ENCODE assay signal across 9 cellular contexts in genomic region chr22:35894937-35895708, GRCh38.
DNase-seq lines count a peak whose midpoint lies in the region; ATAC-seq, FAIRE-seq and TF ChIP-seq lines count a peak whose summit lies in the region.
"Had no signal": no experiment of that assay in that cellular context is flagged by ENCODE, and none has a peak within 500 bp of the region (broad histone marks: within the 10 kb centered on the region; RNA-seq: fewer than 3 reads in every experiment).

No MANE protein-coding gene starts in this region.

- H3K9me3 Mint-ChIP-seq in brain = no peaks in the 10 kb centered on the region

- H3K79me2 ChIP-seq in HepG2 (ENCODE audit: insufficient read depth, low read length) = peaks cover 8% of the 10 kb centered on the region

- H3K27ac ChIP-seq in HEK293 (ENCODE audit: extremely low read depth, low read depth, low read length) (peak overlapping the region; percentile 4; the same call in 1 of the 2 replicates), small intestine (ENCODE audit: low read depth in 1 of 2, low read length in 1 of 2) (peak overlapping the region in 1 of 2 donors; percentile 37), HepG2 (ENCODE audit: extremely low read length, insufficient read depth, low read length) (no peak overlapping the region)

- H2AFZ ChIP-seq in HepG2 (ENCODE audit: low read length) = no peak overlapping the region

- no peaks in the 10 kb centered on the region for H3K27me3 Mint-ChIP-seq in brain

- no peak overlapping the region for H3K9ac ChIP-seq in HepG2 (ENCODE audit: insufficient read depth, low read depth, low read length)

- peak; percentile 85 for DNase-seq in iris pigment epithelial cell (ENCODE audit: low read depth)
- peak; percentile 9 for DNase-seq in small intestine
- no peak for DNase-seq in HepG2 (ENCODE audit: low spot score)

- H3K4me1 ChIP-seq in HEK293 (ENCODE audit: control insufficient read depth, insufficient read depth, low read length) (peaks cover 23% of the 10 kb centered on the region), small intestine (ENCODE audit: control insufficient read depth in 2 of 2, insufficient read depth in 1 of 2, low read depth in 1 of 2, low read length in 1 of 2) (peaks cover 0 to 4% of the 10 kb centered on the region in 2 donors), HepG2 (ENCODE audit: insufficient read depth, low read length) (peaks cover 9% of the 10 kb centered on the region; the same call in 1 of the 2 replicates)

- H4K20me1 ChIP-seq in HepG2 (ENCODE audit: insufficient read depth, low read length) = no peaks in the 10 kb centered on the region; the same call in 1 of the 2 replicates

- no peaks in the 10 kb centered on the region for H3K9me3 ChIP-seq in HEK293 (ENCODE audit: control insufficient read depth, insufficient read depth, low read depth, low read length)
- no peaks in the 10 kb centered on the region for H3K9me3 ChIP-seq in small intestine (ENCODE audit: control insufficient read depth, low read depth)
- H3K9me3 ChIP-seq in HepG2 (ENCODE audit: low read length) = no peaks in the 10 kb centered on the region

- in situ Hi-C loops in HepG2 (cut with HindIII; ENCODE audit: extremely low pct_ligation_motif_present, low pct_unique_long_range_greater_than_20kb) = no loop called here

- H3K4me3 Mint-ChIP-seq in brain = peak overlapping the region; percentile 5 to 54 (median 14)

- H3K27me3 ChIP-seq in small intestine (ENCODE audit: control insufficient read depth in 2 of 2, insufficient read depth in 2 of 2, low read length in 2 of 2) (no peaks in the 10 kb centered on the region), HepG2 (ENCODE audit: control insufficient read depth in 1 of 2, insufficient read depth in 2 of 2, low read length in 2 of 2) (no peaks in the 10 kb centered on the region)

- H3K36me3 Mint-ChIP-seq in brain = no peaks in the 10 kb centered on the region

- no peak for FAIRE-seq in small intestine (lab: Jason Lieb, UNC)
- FAIRE-seq in HepG2 (lab: Jason Lieb, UNC) = no peak
- FAIRE-seq: GM12891 had no signal

- intact Hi-C loops in HepG2 (cut with micrococcal nuclease; ENCODE audit: unreplicated experiment) = no loop called here

- TF ChIP-seq RAD21 in HepG2 (CRISPR knock-in tag; IDR thresholded peaks at IDR 0.05) = no peak

- no peak for TF ChIP-seq CTCF in HEK293 (tag by site-specific recombination; IDR thresholded peaks at IDR 0.05)
- TF ChIP-seq CTCF in brain (conservative IDR thresholded peaks at IDR 0.05) = no peak
- TF ChIP-seq CTCF in HepG2 (CRISPR knock-in tag; IDR thresholded peaks at IDR 0.05) = no peak

- peak overlapping the region; percentile 6 to 84 (median 81) for H3K27ac Mint-ChIP-seq in brain

- TF ChIP-seq POLR2A in HepG2 (IDR thresholded peaks at IDR 0.05; ENCODE audit: insufficient read depth in 1 of 2, low read depth in 2 of 2, low read length in 2 of 2) = no peak

- ATAC-seq in HG02840 (IDR thresholded peaks at IDR 0.05; ENCODE audit: low FRiP score, unreplicated experiment) (no peak), HepG2 (no peak), HG02571 (IDR thresholded peaks at IDR 0.05; ENCODE audit: unreplicated experiment) (no peak), HG03135 (IDR thresholded peaks at IDR 0.05; ENCODE audit: unreplicated experiment) (no peak)

- H3K4me1 Mint-ChIP-seq in brain = peaks cover 53% of the 10 kb centered on the region

- CTCF ChIA-PET in HEK293 (lab: Yijun Ruan, JAX) (interaction anchor here (0.7 kb wide), 3 partner anchors 36 to 311 kb away, joined by 3 read pairs; no protein-coding TSS in a partner anchor), HepG2 (lab: Yijun Ruan, JAX; ENCODE audit: low intra/inter-chr PET ratio, low total read pairs) (no interaction called here)

- POLR2A ChIA-PET in HEK293 (lab: Yijun Ruan, JAX) (interaction anchor here (0.5 to 1.3 kb wide), 3 partner anchors 10 to 39 kb away, joined by 3 to 6 read pairs (median 5); no protein-coding TSS in a partner anchor), HepG2 (lab: Yijun Ruan, JAX) (no interaction called here)

- H3K4me3 ChIP-seq in HEK293 (ENCODE audit: low read depth, low read length) = no peak overlapping the region
- no peak overlapping the region for H3K4me3 ChIP-seq in small intestine (ENCODE audit: low read depth in 1 of 2, low read length in 2 of 2)
- H3K4me3 ChIP-seq in HepG2 (replicated peaks in 1 of 3; ENCODE audit: insufficient read depth in 1 of 3, low read depth in 2 of 3, low read length in 3 of 3) = no peak overlapping the region

- whole genome bisulfite sequencing in small intestine, 3 donors = 67 to 80% (median 77%) methylated on average over 7 of the region's 7 CpGs
- 91% methylated on average over 7 of the region's 7 CpGs for WGBS in HepG2 (ENCODE audit: low lambda C conversion rate)

- no TSS peak for BruUV-seq in HepG2 (replicated peaks; lab: Mats Ljungman, UMichigan)

- TF ChIP-seq EP300 in HepG2 (IDR thresholded peaks at IDR 0.05; ENCODE audit: low read depth in 2 of 2, low read length in 2 of 2) = no peak
- no peak for TF ChIP-seq EP300 in HepG2 (CRISPR knock-in tag; IDR thresholded peaks at IDR 0.05; ENCODE audit: borderline replicate concordance)

- H3K36me3 ChIP-seq in HEK293 (ENCODE audit: control insufficient read depth in 2 of 2, insufficient read depth in 1 of 2, low read length in 2 of 2) = no peaks in the 10 kb centered on the region
- no peaks in the 10 kb centered on the region for H3K36me3 ChIP-seq in small intestine (ENCODE audit: control insufficient read depth in 2 of 2, insufficient read depth in 2 of 2, low read length in 2 of 2)
- no peaks in the 10 kb centered on the region; a peak in 1 of 5 replicates for H3K36me3 ChIP-seq in HepG2 (replicated peaks in 1 of 2; ENCODE audit: control insufficient read depth in 1 of 2, insufficient read depth in 2 of 2, low read length in 2 of 2)

- H3K4me2 ChIP-seq in HepG2 (ENCODE audit: low read depth, low read length) = no peak overlapping the region

TF ChIP-seq in HEK293, 187 proteins besides CTCF, POLR2A, EP300 and RAD21 (continues in another document):
- peak; percentile 98 for TF ChIP-seq KLF17 (tag by site-specific recombination; IDR thresholded peaks at IDR 0.05)
- 0 out of 2 replicates have a peak, but pooled peaks have one; percentile 10 for TF ChIP-seq GLIS1 (tag by site-specific recombination; IDR thresholded peaks at IDR 0.05)
- peak; percentile 55; the same call in 1 of the 2 replicates for TF ChIP-seq INSM2 (tag by site-specific recombination; IDR thresholded peaks at IDR 0.05)
- no peak for TF ChIP-seq TCF7L2 (IDR thresholded peaks at IDR 0.05; ENCODE audit: borderline replicate concordance, low read depth, low read length)
- TF ChIP-seq ZNF133 (tag by site-specific recombination; IDR thresholded peaks at IDR 0.05) = 0 out of 2 replicates have a peak, but pooled peaks have one; percentile 9
- TF ChIP-seq PRDM1 (tag by site-specific recombination; IDR thresholded peaks at IDR 0.05) = peak; percentile 74; the same call in 1 of the 2 replicates

TF ChIP-seq in HepG2, 621 proteins besides CTCF, POLR2A, EP300 and RAD21:
- TF ChIP-seq CSRNP1 (CRISPR knock-in tag; IDR thresholded peaks at IDR 0.05) = no peak
- no peak for TF ChIP-seq POLR2AphosphoS2 (IDR thresholded peaks at IDR 0.05; ENCODE audit: low read depth, low read length)
- no peak for TF ChIP-seq CCDC6 (CRISPR knock-in tag; IDR thresholded peaks at IDR 0.05)
- no peak for TF ChIP-seq MAX (IDR thresholded peaks at IDR 0.05)
- TF ChIP-seq NFIB (CRISPR knock-in tag; IDR thresholded peaks at IDR 0.05; ENCODE audit: borderline replicate concordance) = no peak

Comparison
In these comparisons a context has a peak if more than half of its experiments do, and no peak if none do; other contexts are left out.
1. Of the 63 proteins assayed by ChIP-seq in both HepG2 and HEK293: peak only in HepG2: none; only in HEK293: KLF16, KLF9, PATZ1, PRDM10, PRDM4, SP2 and 4 more; in both: none; in neither: 53.